Comparison of ENCODE assay signal across 11 cellular contexts in the genomic region with DNA sequence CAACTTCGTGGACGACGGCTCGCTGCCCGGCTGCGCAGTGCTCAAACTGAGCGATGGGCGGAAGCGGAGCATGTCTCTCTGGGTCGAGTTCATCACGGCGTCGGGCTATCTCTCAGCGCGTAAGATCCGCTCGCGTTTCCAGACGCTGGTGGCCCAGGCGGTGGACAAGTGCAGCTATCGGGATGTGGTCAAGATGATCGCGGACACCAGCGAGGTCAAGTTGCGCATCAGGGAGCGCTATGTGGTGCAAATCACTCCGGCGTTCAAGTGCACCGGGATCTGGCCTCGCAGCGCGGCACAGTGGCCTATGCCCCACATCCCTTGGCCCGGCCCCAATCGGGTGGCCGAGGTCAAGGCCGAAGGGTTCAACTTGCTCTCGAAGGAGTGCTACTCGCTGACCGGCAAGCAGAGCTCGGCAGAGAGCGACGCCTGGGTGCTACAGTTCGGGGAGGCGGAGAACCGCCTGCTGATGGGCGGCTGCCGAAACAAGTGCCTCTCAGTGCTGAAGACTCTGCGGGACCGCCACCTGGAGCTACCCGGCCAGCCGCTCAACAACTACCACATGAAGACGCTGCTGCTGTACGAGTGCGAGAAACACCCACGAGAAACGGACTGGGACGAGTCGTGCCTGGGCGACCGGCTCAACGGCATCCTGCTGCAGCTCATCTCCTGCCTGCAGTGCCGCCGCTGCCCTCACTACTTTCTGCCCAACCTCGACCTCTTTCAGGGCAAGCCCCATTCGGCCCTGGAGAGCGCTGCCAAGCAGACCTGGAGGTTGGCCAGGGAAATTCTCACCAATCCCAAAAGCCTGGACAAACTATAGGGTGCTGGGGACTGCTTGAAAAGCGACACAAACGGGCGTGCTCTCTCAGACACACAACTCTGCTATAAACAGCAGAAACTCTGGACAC. TPM values are rescaled to one million over a fixed set of nuclear protein-coding genes. Genes with fewer than 3 reads are reported as not detected.
DNase-seq lines count a peak whose midpoint lies in the region; ATAC-seq, FAIRE-seq and TF ChIP-seq lines count a peak whose summit lies in the region.
"Had no signal": no experiment of that assay in that cellular context is flagged by ENCODE, and none has a peak within 500 bp of the region (broad histone marks: within the 10 kb centered on the region; RNA-seq: fewer than 3 reads in every experiment).

No MANE protein-coding gene starts in this region.

- H3K27me3 Mint-ChIP-seq in progenitor cell of endocrine pancreas, result peaks cover 89% of the 10 kb centered on the region
- H3K27me3 Mint-ChIP-seq in activated naive CD8-positive, alpha-beta T cell treated with anti-CD3 and anti-CD28 coated beads for 36 hours, result no peaks in the 10 kb centered on the region
- H3K27me3 Mint-ChIP-seq: activated CD4-positive, alpha-beta memory T cell treated with anti-CD3 and anti-CD28 coated beads, Interleukin-2, amount 10 ng/mL, durations not matched to agents 7 days and 5 days; CD4-positive, alpha-beta memory T cell had no signal

- H3K9me3 Mint-ChIP-seq in progenitor cell of endocrine pancreas (ENCODE audit: low read depth), result no peaks in the 10 kb centered on the region
- H3K9me3 Mint-ChIP-seq in activated naive CD8-positive, alpha-beta T cell treated with anti-CD3 and anti-CD28 coated beads for 36 hours, result peaks cover 2% of the 10 kb centered on the region

- H3K9ac ChIP-seq in K562 (ENCODE audit: insufficient read depth in 1 of 2, low read depth in 2 of 2, low read length in 2 of 2), result no peak overlapping the region

- peaks cover 62% of the 10 kb centered on the region for H3K36me3 ChIP-seq in K562 (ENCODE audit: control insufficient read depth, insufficient read depth, low read length)

- no peaks in the 10 kb centered on the region for H3K9me1 ChIP-seq in K562 (ENCODE audit: control insufficient read depth, insufficient read depth, low read length)

- peak overlapping the region; percentile 69 for H3K27ac Mint-ChIP-seq in progenitor cell of endocrine pancreas
- no peak overlapping the region for H3K27ac Mint-ChIP-seq in activated naive CD8-positive, alpha-beta T cell treated with anti-CD3 and anti-CD28 coated beads for 36 hours
- H3K27ac Mint-ChIP-seq: activated CD4-positive, alpha-beta memory T cell treated with anti-CD3 and anti-CD28 coated beads, Interleukin-2, amount 10 ng/mL, durations not matched to agents 7 days and 5 days; CD4-positive, alpha-beta memory T cell had no signal

- H3K27ac ChIP-seq in K562 (ENCODE audit: extremely low read depth, low read depth, low read length), result no peak overlapping the region

- TF ChIP-seq CTCF in K562 (IDR thresholded peaks at IDR 0.05 in 2 of 3, conservative IDR thresholded peaks at IDR 0.05 in 1 of 3; ENCODE audit: insufficient read depth in 2 of 3, low read depth in 1 of 3, low read length in 3 of 3) (no peak), progenitor cell of endocrine pancreas (IDR thresholded peaks at IDR 0.05; ENCODE audit: unreplicated experiment) (no peak)

- peak; percentile 77 for DNase-seq in ELF-1 (ENCODE audit: low read depth, low spot score)
- DNase-seq in K562 (ENCODE audit: extremely low read depth in 1 of 4, low spot score in 3 of 4), result no peak
- no peak for DNase-seq in progenitor cell of endocrine pancreas (ENCODE audit: low spot score, unreplicated experiment)
- no peak for DNase-seq in DMS153 treated with DMSO at 0.1 percent for 48 hours (lab: John Stamatoyannopoulos, UW; ENCODE audit: unreplicated experiment)
- DNase-seq in activated naive CD8-positive, alpha-beta T cell treated with anti-CD3 and anti-CD28 coated beads for 36 hours, result no peak
- no peak for DNase-seq in SIG-M5 treated with dmso at 0.1 percent for 504 hours (lab: John Stamatoyannopoulos, UW; ENCODE audit: unreplicated experiment)
- DNase-seq: activated CD4-positive, alpha-beta memory T cell treated with anti-CD3 and anti-CD28 coated beads, Interleukin-2, amount 10 ng/mL, durations not matched to agents 7 days and 5 days had no signal

- TF ChIP-seq POLR2A in K562 (conservative IDR thresholded peaks at IDR 0.05), result no peak

- no peaks in the 10 kb centered on the region for H4K20me1 ChIP-seq in K562 (replicated peaks; ENCODE audit: control insufficient read depth, insufficient read depth, low read length)

- POLR2A ChIA-PET in K562 (lab: Yijun Ruan, JAX), result no interaction called here

- H3K4me1 Mint-ChIP-seq in progenitor cell of endocrine pancreas (ENCODE audit: low read depth), result peaks cover 36% of the 10 kb centered on the region
- H3K4me1 Mint-ChIP-seq in activated naive CD8-positive, alpha-beta T cell treated with anti-CD3 and anti-CD28 coated beads for 36 hours, result no peaks in the 10 kb centered on the region
- H3K4me1 Mint-ChIP-seq: activated CD4-positive, alpha-beta memory T cell treated with anti-CD3 and anti-CD28 coated beads, Interleukin-2, amount 10 ng/mL, durations not matched to agents 7 days and 5 days had no signal

- peaks cover 9% of the 10 kb centered on the region for H3K36me3 Mint-ChIP-seq in progenitor cell of endocrine pancreas (ENCODE audit: insufficient read depth)
- H3K36me3 Mint-ChIP-seq in activated naive CD8-positive, alpha-beta T cell treated with anti-CD3 and anti-CD28 coated beads for 36 hours, result peaks cover 60% of the 10 kb centered on the region

- no peak for FAIRE-seq in K562 (lab: Jason Lieb, UNC)
- FAIRE-seq: colon had no signal

- ATAC-seq in K562 (no peak), GM18868 (IDR thresholded peaks at IDR 0.05; ENCODE audit: unreplicated experiment) (no peak)

- BruUV-seq in K562 (replicated peaks; lab: Mats Ljungman, UMichigan), result no TSS peak

- intact Hi-C loops in K562 (cut with micrococcal nuclease), result no loop called here

- no peak overlapping the region for H2AFZ ChIP-seq in K562 (ENCODE audit: low read depth, low read length)

- no peak for TF ChIP-seq EP300 in K562 (IDR thresholded peaks at IDR 0.05; ENCODE audit: low read length)

- H3K4me3 ChIP-seq in K562 (no peak overlapping the region), iPS-11a (ENCODE audit: low read depth, low read length) (peak overlapping the region; percentile 52)

- in situ Hi-C loops in K562 (cut with MboI), result no loop called here

- no peaks in the 10 kb centered on the region for H3K79me2 ChIP-seq in K562 (ENCODE audit: control insufficient read depth, insufficient read depth, low read length)

- H3K4me1 ChIP-seq in K562 (replicated peaks in 1 of 2; ENCODE audit: control insufficient read depth in 2 of 2, insufficient read depth in 2 of 2, low read length in 2 of 2), result peaks cover 0 to 5% of the 10 kb centered on the region in 2 experiments; a peak in 1 of 5 replicates

- CTCF ChIA-PET in K562 (lab: Yijun Ruan, JAX; ENCODE audit: low intra/inter-chr PET ratio), result no interaction called here

- no peak for TF ChIP-seq RAD21 in K562 (CRISPR knock-in tag; conservative IDR thresholded peaks at IDR 0.05 in 1 of 2, IDR thresholded peaks at IDR 0.05 in 1 of 2)

- H3K9me3 ChIP-seq in K562 (replicated peaks; ENCODE audit: control insufficient read depth, insufficient read depth, low read depth, low read length), result peaks cover 19% of the 10 kb centered on the region

- WGBS in K562 (ENCODE audit: insufficient coverage, low coverage, missing lambda C conversion rate), result 98% methylated on average over 37 of the region's 69 CpGs

- no peak overlapping the region for H3K4me2 ChIP-seq in K562 (ENCODE audit: insufficient read depth, low read length)

- no peaks in the 10 kb centered on the region for H3K27me3 ChIP-seq in K562 (ENCODE audit: control insufficient read depth in 2 of 2, insufficient read depth in 2 of 2, low read length in 2 of 2)

- peak overlapping the region; percentile 64 for H3K4me3 Mint-ChIP-seq in progenitor cell of endocrine pancreas (ENCODE audit: low read depth)
- H3K4me3 Mint-ChIP-seq in activated naive CD8-positive, alpha-beta T cell treated with anti-CD3 and anti-CD28 coated beads for 36 hours, result no peak overlapping the region
- H3K4me3 Mint-ChIP-seq: activated CD4-positive, alpha-beta memory T cell treated with anti-CD3 and anti-CD28 coated beads, Interleukin-2, amount 10 ng/mL, durations not matched to agents 7 days and 5 days; CD4-positive, alpha-beta memory T cell had no signal

TF ChIP-seq in K562, 482 proteins besides CTCF, POLR2A, EP300 and RAD21 (continues in another document):
- TF ChIP-seq RBM22 (IDR thresholded peaks at IDR 0.05; ENCODE audit: low read depth, low read length, poor library complexity, severe bottlenecking), result peak; percentile 73
- TF ChIP-seq, protein P1, sequence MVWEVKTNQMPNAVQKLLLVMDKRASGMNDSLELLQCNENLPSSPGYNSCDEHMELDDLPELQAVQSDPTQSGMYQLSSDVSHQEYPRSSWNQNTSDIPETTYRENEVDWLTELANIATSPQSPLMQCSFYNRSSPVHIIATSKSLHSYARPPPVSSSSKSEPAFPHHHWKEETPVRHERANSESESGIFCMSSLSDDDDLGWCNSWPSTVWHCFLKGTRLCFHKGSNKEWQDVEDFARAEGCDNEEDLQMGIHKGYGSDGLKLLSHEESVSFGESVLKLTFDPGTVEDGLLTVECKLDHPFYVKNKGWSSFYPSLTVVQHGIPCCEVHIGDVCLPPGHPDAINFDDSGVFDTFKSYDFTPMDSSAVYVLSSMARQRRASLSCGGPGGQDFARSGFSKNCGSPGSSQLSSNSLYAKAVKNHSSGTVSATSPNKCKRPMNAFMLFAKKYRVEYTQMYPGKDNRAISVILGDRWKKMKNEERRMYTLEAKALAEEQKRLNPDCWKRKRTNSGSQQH (CRISPR knock-in tag; IDR thresholded peaks at IDR 0.05), result no peak
- no peak for TF ChIP-seq ILF3 (IDR thresholded peaks at IDR 0.05; ENCODE audit: borderline replicate concordance)

RNA-seq across cellular contexts. Expression of a gene that starts 1.6 kb away (rescaled TPM):
- total RNA-seq in K562 (2011; cell fraction: chromatin; rRNA removed; ENCODE audit: low replicate concordance), result not detected in 2 replicates
- not detected in 2 replicates for total RNA-seq in K562 (2011; cell fraction: nucleolus; rRNA removed)
- not detected in 2 replicates for total RNA-seq in K562 (2011; cell fraction: nucleoplasm; rRNA removed)
- not detected in 2 replicates for total RNA-seq in K562 (2014; rRNA removed)
- total RNA-seq in K562 (2014; rRNA removed; fragmentation: Illumina TruSeq; extraction: Trizol), result not detected in 2 replicates
- total RNA-seq in K562 (2015; rRNA removed; fragmentation: Illumina TruSeq; extraction: Trizol), result not detected in 2 replicates
- not detected in 2 replicates for total RNA-seq in K562 (2021)
- not detected in 2 replicates for polyA plus RNA-seq in K562 (2011; rRNA removed)
- polyA plus RNA-seq in K562 (2011; cell fraction: cytosol; rRNA removed), result not detected in 2 replicates
- not detected in 2 replicates for polyA plus RNA-seq in K562 (2011; cell fraction: nucleus; rRNA removed)
- polyA plus RNA-seq in K562 (2012), result 0.03 TPM in 1 of 2 replicates, not detected in the other
- polyA plus RNA-seq in K562 (2014; fragmentation: Illumina TruSeq; extraction: Trizol), result not detected in 2 replicates
- polyA plus RNA-seq in K562 (2014; fragmentation: Nextera tagmentation; extraction: Ambion mirVana), result not detected
- polyA plus RNA-seq in K562 (2014; rRNA removed), result not detected in 2 replicates
- not detected in 2 replicates for polyA minus RNA-seq in K562 (2011; rRNA and poly(A)+ RNA removed)
- polyA minus RNA-seq in K562 (2011; cell fraction: cytosol; rRNA and poly(A)+ RNA removed), result not detected in 2 replicates
- polyA minus RNA-seq in K562 (2011; cell fraction: nucleus; rRNA and poly(A)+ RNA removed), result not detected in 2 replicates
- total RNA-seq in progenitor cell of endocrine pancreas, result 0.19 and 0.51 TPM in 2 replicates
- not detected for total RNA-seq in activated naive CD8-positive, alpha-beta T cell treated with anti-CD3 and anti-CD28 coated beads for 36 hours
- total RNA-seq: activated CD4-positive, alpha-beta memory T cell treated with anti-CD3 and anti-CD28 coated beads, Interleukin-2, amount 10 ng/mL, durations not matched to agents 7 days and 5 days; CD4-positive, alpha-beta memory T cell had no signal
